26 cellular contexts compared by ENCODE assay signal in the genomic region with DNA sequence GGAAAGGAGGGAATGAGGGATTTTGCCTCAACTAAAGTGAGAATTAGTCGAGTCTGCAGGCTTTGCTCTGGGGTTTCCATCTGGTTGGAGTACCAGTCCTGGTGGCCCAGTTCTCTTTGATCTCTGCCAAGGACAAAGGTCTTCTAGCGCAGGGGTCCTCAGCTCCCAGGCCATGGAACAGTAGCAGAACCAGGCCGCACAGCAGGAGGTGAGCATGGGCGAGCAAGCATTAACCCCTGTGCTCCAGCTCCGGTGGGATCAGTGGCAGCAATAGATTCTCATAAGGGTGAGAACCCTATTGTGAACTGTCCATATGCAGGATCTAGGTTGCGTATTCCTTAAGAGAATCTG. TPM values are rescaled to one million over a fixed set of nuclear protein-coding genes. Genes with fewer than 3 reads are reported as not detected.
DNase-seq lines count a peak whose midpoint lies in the region; ATAC-seq, FAIRE-seq and TF ChIP-seq lines count a peak whose summit lies in the region.
"Had no signal": no experiment of that assay in that cellular context is flagged by ENCODE, and none has a peak within 500 bp of the region (broad histone marks: within the 10 kb centered on the region; RNA-seq: fewer than 3 reads in every experiment).

No MANE protein-coding gene starts in this region.

- TF ChIP-seq RAD21 in HCT116 (IDR thresholded peaks at IDR 0.05; ENCODE audit: low read depth) (no peak), GM12878 (IDR thresholded peaks at IDR 0.05; ENCODE audit: insufficient read depth, low read depth, low read length) (no peak)

- H3K27me3 Mint-ChIP-seq in activated CD4-positive, alpha-beta T cell treated with anti-CD3 and anti-CD28 coated beads for 36 hours, result no peaks in the 10 kb centered on the region
- H3K27me3 Mint-ChIP-seq: B cell; CD4-positive, CD25-positive, alpha-beta regulatory T cell had no signal

- in situ Hi-C loops in GM12878 (cut with MboI), result no loop called here

- H3K9me3 ChIP-seq in AG04450 (ENCODE audit: control insufficient read depth, insufficient read depth, low read length) (no peaks in the 10 kb centered on the region), HCT116 (ENCODE audit: control insufficient read depth in 1 of 2, insufficient read depth in 1 of 2, low read depth in 1 of 2, low read length in 2 of 2) (no peaks in the 10 kb centered on the region), GM12878 (replicated peaks; ENCODE audit: control insufficient read depth, insufficient read depth, low read length) (no peaks in the 10 kb centered on the region)
- H3K9me3 ChIP-seq: MG63 had no signal

- no peak for DNase-seq in activated CD4-positive, alpha-beta T cell treated with anti-CD3 and anti-CD28 coated beads for 36 hours
- DNase-seq in activated CD4-positive, alpha-beta T cell treated with anti-CD3 and anti-CD28 coated beads for 48 hours, result no peak
- DNase-seq in AG04450 (ENCODE audit: low read depth, low spot score), result no peak
- DNase-seq in HCT116 (ENCODE audit: low read depth, low spot score), result no peak
- no peak for DNase-seq in GM12878 (ENCODE audit: low read depth, low spot score)
- DNase-seq in HK-2 (ENCODE audit: unreplicated experiment), result no peak
- no peak for DNase-seq in left ventricle myocardium superior
- DNase-seq: 8988T; CD4-positive, CD25-positive, alpha-beta regulatory T cell; COR-L47; GF-D8; IMR-90; Kasumi-1; MG63; NCI-H1092 treated with DMSO at 0.1 percent for 48 hours; NCI-H2081; NCI-H2171 treated with DMSO at 0.1 percent for 48 hours; NCI-H748 treated with DMSO at 0.1 percent for 48 hours; NK-92 treated with Interleukin-12 subunit alpha and Interleukin-12 subunit beta, amount 100 ng/mL, for 24 hours; SHP77 had no signal

- peak overlapping the region; percentile 1 for H3K27ac ChIP-seq in AG04450 (ENCODE audit: low read depth, low read length)
- H3K27ac ChIP-seq in HCT116 (ENCODE audit: low read depth, low read length), result no peak overlapping the region
- no peak overlapping the region for H3K27ac ChIP-seq in GM12878 (ENCODE audit: control insufficient read depth, insufficient read depth)
- H3K27ac ChIP-seq: HL-60, SK-N-MC had no signal

- 60% methylated on average over 6 of the region's 6 CpGs for WGBS in GM12878 (ENCODE audit: insufficient coverage, insufficient replicate concordance, low lambda C conversion rate, missing lambda C conversion rate)

- H2AFZ ChIP-seq in HCT116 (ENCODE audit: low read depth, low read length, poor library complexity, severe bottlenecking) (no peak overlapping the region), GM12878 (ENCODE audit: control insufficient read depth, low read depth, low read length) (no peak overlapping the region)

- no peak for TF ChIP-seq POLR2A in HCT116 (IDR thresholded peaks at IDR 0.05; ENCODE audit: borderline replicate concordance, extremely low read depth, insufficient read depth, insufficient read length)
- peak; percentile 48; the same call in 1 of the 2 replicates for TF ChIP-seq POLR2A in GM12878 (IDR thresholded peaks at IDR 0.05; ENCODE audit: low read depth, low read length)

- no peak overlapping the region for H3K4me3 Mint-ChIP-seq in activated CD4-positive, alpha-beta T cell treated with anti-CD3 and anti-CD28 coated beads for 36 hours
- H3K4me3 Mint-ChIP-seq: B cell; CD4-positive, CD25-positive, alpha-beta regulatory T cell had no signal

- RAD21 ChIA-PET in HCT116 (lab: Charles Lee; ENCODE audit: low non-redundant PET in 1 of 2, low total read pairs in 2 of 2, uncharacterized antibody in 2 of 2, unreplicated experiment in 2 of 2) (no interaction called here), GM12878 (lab: Charles Lee; ENCODE audit: unreplicated experiment) (interaction anchor here (1.0 kb wide), 1 partner anchor 30 kb away, joined by 3 read pairs; no protein-coding TSS in a partner anchor)

- FAIRE-seq in GM12878 (lab: Jason Lieb, UNC), result no peak
- FAIRE-seq: GM18507, H54 had no signal

- no peaks in the 10 kb centered on the region for H3K9me2 ChIP-seq in HCT116 (ENCODE audit: insufficient read depth)

- no peak overlapping the region for H3K9ac ChIP-seq in HCT116 (ENCODE audit: low read length)
- no peak overlapping the region for H3K9ac ChIP-seq in GM12878 (ENCODE audit: control insufficient read depth, insufficient read depth, low read length)

- H3K27ac Mint-ChIP-seq in activated CD4-positive, alpha-beta T cell treated with anti-CD3 and anti-CD28 coated beads for 36 hours, result peak overlapping the region; percentile 21
- H3K27ac Mint-ChIP-seq: B cell had no signal

- BruUV-seq in HCT116 (replicated peaks; lab: Mats Ljungman, UMichigan) (no TSS peak), GM12878 (replicated peaks; lab: Mats Ljungman, UMichigan) (no TSS peak)

- CTCF ChIA-PET in activated CD4-positive, alpha-beta T cell treated with anti-CD3 and anti-CD28 coated beads for 36 hours (lab: Charles Lee), result interaction anchor here (0.5 kb wide), 1 partner anchor 530 kb away, joined by 3 read pairs; no protein-coding TSS in a partner anchor
- CTCF ChIA-PET in AG04450 (lab: Charles Lee) (no interaction called here), HCT116 (lab: Charles Lee) (no interaction called here), GM12878 (lab: Yijun Ruan, JAX) (no interaction called here)

- no peaks in the 10 kb centered on the region for H3K79me2 ChIP-seq in HCT116 (ENCODE audit: insufficient read depth, low read length)
- H3K79me2 ChIP-seq in GM12878 (ENCODE audit: control insufficient read depth, insufficient read depth, low read length), result no peaks in the 10 kb centered on the region

- no peak for TF ChIP-seq EP300 in GM12878 (IDR thresholded peaks at IDR 0.05; ENCODE audit: borderline replicate concordance in 1 of 2, control insufficient read depth in 1 of 2, low read depth in 2 of 2, low read length in 2 of 2)

- H3K9me3 Mint-ChIP-seq in activated CD4-positive, alpha-beta T cell treated with anti-CD3 and anti-CD28 coated beads for 36 hours (ENCODE audit: low read depth), result no peaks in the 10 kb centered on the region

- H3K4me2 ChIP-seq in HCT116 (ENCODE audit: low read length), result no peak overlapping the region
- no peak overlapping the region for H3K4me2 ChIP-seq in GM12878 (ENCODE audit: control insufficient read depth, insufficient read depth)

- TF ChIP-seq CTCF in AG04450 (IDR thresholded peaks at IDR 0.05; ENCODE audit: low read depth, low read length), result no peak
- no peak for TF ChIP-seq CTCF in HCT116 (IDR thresholded peaks at IDR 0.05 in 2 of 3, conservative IDR thresholded peaks at IDR 0.05 in 1 of 3; ENCODE audit: borderline replicate concordance in 1 of 3, insufficient read depth in 1 of 3, low read depth in 2 of 3, low read length in 2 of 3)
- TF ChIP-seq CTCF in GM12878 (IDR thresholded peaks at IDR 0.05 in 2 of 3, conservative IDR thresholded peaks at IDR 0.05 in 1 of 3; ENCODE audit: control insufficient read depth in 2 of 3, extremely low read depth in 1 of 3, insufficient read depth in 1 of 3, low read depth in 3 of 3, low read length in 3 of 3), result no peak

- peaks cover 6% of the 10 kb centered on the region for H3K27me3 ChIP-seq in AG04450 (ENCODE audit: control insufficient read depth, insufficient read depth, low read length)
- no peaks in the 10 kb centered on the region for H3K27me3 ChIP-seq in HCT116 (ENCODE audit: insufficient read depth, low read length)
- H3K27me3 ChIP-seq in GM12878 (replicated peaks in 1 of 2; ENCODE audit: control insufficient read depth in 2 of 2, insufficient read depth in 2 of 2, low read length in 1 of 2), result no peaks in the 10 kb centered on the region
- H3K27me3 ChIP-seq: MG63 had no signal

- H3K4me1 Mint-ChIP-seq in activated CD4-positive, alpha-beta T cell treated with anti-CD3 and anti-CD28 coated beads for 36 hours, result no peaks in the 10 kb centered on the region
- H3K4me1 Mint-ChIP-seq: B cell had no signal

- H3K36me3 ChIP-seq in HCT116 (ENCODE audit: control insufficient read depth in 1 of 2, insufficient read depth in 2 of 2, low read length in 2 of 2), result peaks cover 9 to 16% of the 10 kb centered on the region in 2 experiments; a peak in 2 of 4 replicates
- peaks cover 2 to 16% of the 10 kb centered on the region in 2 experiments; a peak in 3 of 4 replicates for H3K36me3 ChIP-seq in GM12878 (ENCODE audit: control insufficient read depth in 2 of 2, insufficient read depth in 2 of 2, low read length in 1 of 2)

- POLR2A ChIA-PET in activated CD4-positive, alpha-beta T cell treated with anti-CD3 and anti-CD28 coated beads for 36 hours (lab: Charles Lee), result no interaction called here
- POLR2A ChIA-PET in AG04450 (lab: Yijun Ruan, JAX) (no interaction called here), HCT116 (lab: Charles Lee) (no interaction called here), GM12878 (lab: Charles Lee) (interaction anchor here (0.5 kb wide), 1 partner anchor 40 kb away, joined by 4 read pairs; no protein-coding TSS in a partner anchor)

- intact Hi-C loops in activated CD4-positive, alpha-beta T cell treated with anti-CD3 and anti-CD28 coated beads for 36 hours (cut with DNase I, micrococcal nuclease), result no loop called here
- intact Hi-C loops in HCT116 (cut with micrococcal nuclease), result no loop called here
- intact Hi-C loops in GM12878 (cut with micrococcal nuclease; ENCODE audit: unreplicated experiment), result no loop called here
- intact Hi-C loops in left ventricle myocardium superior (cut with micrococcal nuclease), result no loop called here

- H3K4me1 ChIP-seq in HCT116 (ENCODE audit: control insufficient read depth in 1 of 2, insufficient read depth in 2 of 2, low read length in 2 of 2), result 0 out of 4 replicates have a peak, but pooled peaks cover 0 to 6% of the 10 kb centered on the region in 2 experiments
- H3K4me1 ChIP-seq in GM12878 (ENCODE audit: control insufficient read depth, insufficient read depth, low read length), result no peaks in the 10 kb centered on the region

- ATAC-seq in activated CD4-positive, alpha-beta T cell treated with anti-CD3 and anti-CD28 coated beads for 36 hours, result no peak
- ATAC-seq in HCT116, result no peak
- ATAC-seq in GM12878, result no peak; the same call in 2 of the 3 replicates
- ATAC-seq in HG03442 (IDR thresholded peaks at IDR 0.05; ENCODE audit: unreplicated experiment), result no peak
- no peak for ATAC-seq in left ventricle myocardium superior

- H4K20me1 ChIP-seq in HCT116 (ENCODE audit: insufficient read depth), result peaks cover 10% of the 10 kb centered on the region; the same call in 1 of the 2 replicates
- no peaks in the 10 kb centered on the region for H4K20me1 ChIP-seq in GM12878 (ENCODE audit: control insufficient read depth, insufficient read depth)

- H3K4me3 ChIP-seq in AG04450 (ENCODE audit: low read depth, low read length) (no peak overlapping the region), HCT116 (replicated peaks in 1 of 2; ENCODE audit: low read depth in 1 of 2, low read length in 2 of 2) (no peak overlapping the region), GM12878 (no peak overlapping the region)
- H3K4me3 ChIP-seq: MG63, SK-N-MC had no signal

- SMC1A ChIA-PET in GM12878 (lab: Charles Lee; ENCODE audit: uncharacterized antibody, unreplicated experiment), result no interaction called here

- H3K36me3 Mint-ChIP-seq in activated CD4-positive, alpha-beta T cell treated with anti-CD3 and anti-CD28 coated beads for 36 hours (ENCODE audit: low read depth), result peaks cover 19% of the 10 kb centered on the region

RNA-seq across cellular contexts. Expression of a gene that starts 23.9 kb away (rescaled TPM):
- 100 to 1,000 TPM; 411 to 453 TPM for total RNA-seq in activated CD4-positive, alpha-beta T cell treated with anti-CD3 and anti-CD28 coated beads for 36 hours
- 234 and 299 TPM in 2 replicates for polyA plus RNA-seq in AG04450 (2011; rRNA removed)
- 209 and 217 TPM in 2 replicates for polyA minus RNA-seq in AG04450 (2011; rRNA and poly(A)+ RNA removed)
- 445 TPM for total RNA-seq in HCT116 (2021; ENCODE audit: unreplicated experiment)
- polyA plus RNA-seq in HCT116 (2012), result 397 and 466 TPM in 2 replicates
- 39.8 and 56.0 TPM in 2 replicates for total RNA-seq in GM12878 (2013; cell fraction: nucleolus; rRNA removed)
- 139 and 164 TPM in 2 replicates for total RNA-seq in GM12878 (2014; rRNA removed)
- total RNA-seq in GM12878 (2014; rRNA removed; fragmentation: Illumina TruSeq; extraction: Trizol), result 144 TPM in 2 replicates
- total RNA-seq in GM12878 (2021), result 180 and 192 TPM in 2 replicates
- 76.6 TPM for polyA plus RNA-seq in GM12878 (2011; ENCODE audit: low read depth)
- polyA plus RNA-seq in GM12878 (2011; rRNA removed), result 265 and 421 TPM in 2 replicates
- polyA plus RNA-seq in GM12878 (2011; cell fraction: cytosol; rRNA removed), result 114 and 226 TPM in 2 replicates
- 98.3 and 124 TPM in 2 replicates for polyA plus RNA-seq in GM12878 (2011; cell fraction: nucleus; rRNA removed)
- 115 and 137 TPM in 2 replicates for polyA plus RNA-seq in GM12878 (2012)
- polyA plus RNA-seq in GM12878 (2014; fragmentation: Illumina TruSeq; extraction: Trizol), result 129 and 153 TPM in 2 replicates
- polyA plus RNA-seq in GM12878 (2014; fragmentation: Nextera tagmentation; extraction: Ambion mirVana), result 100 to 1,000 TPM; 237 to 292 TPM
- polyA plus RNA-seq in GM12878 (2014; rRNA removed), result 152 and 155 TPM in 2 replicates
- 100 to 1,000 TPM; 128 to 134 TPM for polyA plus RNA-seq in GM12878 (2016; fragmentation: Nextera tagmentation; extraction: Ambion mirVana)
- 166 and 191 TPM in 2 replicates for polyA minus RNA-seq in GM12878 (2011; rRNA and poly(A)+ RNA removed)
- polyA minus RNA-seq in GM12878 (2011; cell fraction: cytosol; rRNA and poly(A)+ RNA removed), result 44.0 and 62.0 TPM in 2 replicates
- polyA minus RNA-seq in GM12878 (2011; cell fraction: nucleus; rRNA and poly(A)+ RNA removed), result 14.4 and 33.0 TPM in 2 replicates
- 20.0 TPM for total RNA-seq in left ventricle myocardium superior

RNA-seq across cellular contexts. Expression of a gene that starts 43.6 kb away (rescaled TPM):
- 100 to 1,000 TPM in 1 of 2 experiments, 10 to 100 TPM in 1; 96.6 to 149 TPM for total RNA-seq in activated CD4-positive, alpha-beta T cell treated with anti-CD3 and anti-CD28 coated beads for 36 hours
- polyA plus RNA-seq in AG04450 (2011; rRNA removed) (49.7 and 59.7 TPM in 2 replicates), GM12878 (2011; rRNA removed) (219 and 345 TPM in 2 replicates), GM12878 (2014; fragmentation: Illumina TruSeq; extraction: Trizol) (143 and 186 TPM in 2 replicates), GM12878 (2014; fragmentation: Nextera tagmentation; extraction: Ambion mirVana) (10 to 100 TPM; 41.2 to 58.5 TPM), GM12878 (2014; rRNA removed) (81.2 and 102 TPM in 2 replicates), GM12878 (2016; fragmentation: Nextera tagmentation; extraction: Ambion mirVana) (100 to 1,000 TPM; 221 to 223 TPM)
- polyA minus RNA-seq in AG04450 (2011; rRNA and poly(A)+ RNA removed), result 29.1 and 50.8 TPM in 2 replicates
- total RNA-seq in HCT116 (2021; ENCODE audit: unreplicated experiment) (132 TPM), GM12878 (2014; rRNA removed) (162 and 211 TPM in 2 replicates), GM12878 (2014; rRNA removed; fragmentation: Illumina TruSeq; extraction: Trizol) (182 and 184 TPM in 2 replicates), GM12878 (2021) (226 and 232 TPM in 2 replicates), left ventricle myocardium superior (55.6 TPM)
- polyA plus RNA-seq in HCT116 (2012), result 19.3 and 29.0 TPM in 2 replicates
- 106 and 110 TPM in 2 replicates for total RNA-seq in GM12878 (2013; cell fraction: nucleolus; rRNA removed)
- polyA plus RNA-seq in GM12878 (2011; ENCODE audit: low read depth), result 47.8 TPM
- 68.2 and 85.6 TPM in 2 replicates for polyA plus RNA-seq in GM12878 (2011; cell fraction: cytosol; rRNA removed)
- 42.1 and 48.0 TPM in 2 replicates for polyA plus RNA-seq in GM12878 (2011; cell fraction: nucleus; rRNA removed)
- polyA plus RNA-seq in GM12878 (2012), result 75.4 and 79.3 TPM in 2 replicates
- 92.1 and 208 TPM in 2 replicates for polyA minus RNA-seq in GM12878 (2011; rRNA and poly(A)+ RNA removed)
- 48.1 and 59.3 TPM in 2 replicates for polyA minus RNA-seq in GM12878 (2011; cell fraction: cytosol; rRNA and poly(A)+ RNA removed)
- 20.7 and 40.2 TPM in 2 replicates for polyA minus RNA-seq in GM12878 (2011; cell fraction: nucleus; rRNA and poly(A)+ RNA removed)
